ENCODE assay signal across 8 cellular contexts in genomic region chr11:123083623-123084029, GRCh38. TPM values are rescaled to one million over a fixed set of nuclear protein-coding genes. Genes with fewer than 3 reads are reported as not detected.
DNase-seq lines count a peak whose midpoint lies in the region; ATAC-seq and TF ChIP-seq lines count a peak whose summit lies in the region.

No MANE protein-coding gene starts in this region.

- H3K9me3 Mint-ChIP-seq in MCF 10A (ENCODE audit: unreplicated experiment) (no peaks in the 10 kb centered on the region), H9 (no peaks in the 10 kb centered on the region)

- H3K4me3 Mint-ChIP-seq in MCF 10A (ENCODE audit: unreplicated experiment) = no peak overlapping the region
- H3K4me3 Mint-ChIP-seq in H9 = no peak overlapping the region

- intact Hi-C loops in MCF 10A (cut with micrococcal nuclease) = no loop called here
- intact Hi-C loops in left colon (cut with DNase I, micrococcal nuclease) = no loop called here

- H3K14ac ChIP-seq in H9 (ENCODE audit: insufficient read depth, low read length) = no peak overlapping the region

- BruUV-seq in MCF 10A (replicated peaks; lab: Mats Ljungman, UMichigan) = no TSS peak

- H2BK120ac ChIP-seq in H9 (ENCODE audit: low read depth, low read length, poor library complexity, severe bottlenecking) = no peak overlapping the region

- in situ Hi-C loops in KBM-7 (cut with MboI; ENCODE audit: low pct_unique_long_range_greater_than_20kb, low sequenced_read_pairs) = no loop called here

- no peak overlapping the region for H4K5ac ChIP-seq in H9 (ENCODE audit: insufficient read length, low read depth, low read length)

- H3K9me3 ChIP-seq in H9 (ENCODE audit: control insufficient read depth, low read depth, low read length) = no peaks in the 10 kb centered on the region

- no peak overlapping the region for H3K4me3 ChIP-seq in AG09309 (ENCODE audit: control insufficient read depth, low read depth, low read length)

- H3K27ac Mint-ChIP-seq in MCF 10A (ENCODE audit: low read depth, unreplicated experiment) = peak overlapping the region; percentile 94
- peak overlapping the region in 1 of 3 experiments; percentile 50; a peak in 1 of 7 replicates for H3K27ac Mint-ChIP-seq in H9

- no peak overlapping the region for H3T11ph ChIP-seq in H9 (ENCODE audit: low read length)

- no peak overlapping the region for H2BK12ac ChIP-seq in H9 (ENCODE audit: insufficient read length, low read depth, low read length)

- TF ChIP-seq CTCF in AG09309 (IDR thresholded peaks at IDR 0.05; ENCODE audit: control insufficient read depth, insufficient read depth, low read depth, low read length, missing control alignments) (no peak), MCF 10A (IDR thresholded peaks at IDR 0.05; ENCODE audit: unreplicated experiment) (no peak), H9 (conservative IDR thresholded peaks at IDR 0.05) (no peak)

- POLR2A ChIA-PET in MCF 10A (lab: Yijun Ruan, JAX) = interaction anchor here (0.9 to 1.3 kb wide), 3 partner anchors 10 to 90 kb away, joined by 3 to 11 read pairs (median 3); partner anchors contain the start of gene HSPA8

- H2BK5ac ChIP-seq in H9 (ENCODE audit: insufficient read length, low read length) = no peak overlapping the region

- ATAC-seq in left colon (peak; percentile 93), GM19324 (IDR thresholded peaks at IDR 0.05; ENCODE audit: low FRiP score, unreplicated experiment) (no peak)

- no peak overlapping the region for H4K8ac ChIP-seq in H9 (replicated peaks; ENCODE audit: insufficient read length, low read depth, low read length)

- H3K9ac ChIP-seq in H9 (ENCODE audit: extremely low read depth, insufficient read length, low read length) = no peak overlapping the region

- no peak overlapping the region for H3K56ac ChIP-seq in H9 (ENCODE audit: insufficient read length, low read depth, low read length)

- no peaks in the 10 kb centered on the region for H4K20me1 ChIP-seq in H9 (ENCODE audit: control insufficient read depth, insufficient read depth, insufficient read length)

- H3K23ac ChIP-seq in H9 (ENCODE audit: insufficient read length, low read depth, low read length) = no peak overlapping the region

- no peak overlapping the region for H3K4ac ChIP-seq in H9 (ENCODE audit: low read depth, low read length)

- no peaks in the 10 kb centered on the region for H3K79me1 ChIP-seq in H9 (ENCODE audit: insufficient read depth, low read depth, low read length, poor library complexity, severe bottlenecking)

- H3K18ac ChIP-seq in H9 (ENCODE audit: insufficient read length, low read depth, low read length) = no peak overlapping the region

- WGBS in H9 (ENCODE audit: extremely low coverage, insufficient read length, low lambda C conversion rate) = no CpG with 5 or more reads among the region's 4 CpGs

- no peaks in the 10 kb centered on the region for H3K79me2 ChIP-seq in H9 (ENCODE audit: insufficient read depth, low read length)

- peak; percentile 89 for DNase-seq in AG09309 (ENCODE audit: low read depth)
- DNase-seq in KBM-7 = peak; percentile 74
- DNase-seq in T-helper 2 cell = peak in 4 of 5 experiments; percentile 30 to 85 (median 46)
- peak; percentile 97 for DNase-seq in MCF 10A (ENCODE audit: unreplicated experiment)
- peak; percentile 81 to 86 for DNase-seq in left colon
- peak; percentile 29 to 51 (median 50) for DNase-seq in stimulated activated CD4-positive, alpha-beta T cell treated with anti-CD3 and anti-CD28 coated beads, TNF-alpha, amount 100 ng/mL, for 1 hour (ENCODE audit: low read depth in 3 of 3, low spot score in 1 of 3)
- no peak for DNase-seq in H9

- H2AFZ ChIP-seq in H9 (ENCODE audit: low read length) = no peak overlapping the region

- no peaks in the 10 kb centered on the region for H3K4me1 ChIP-seq in H9 (ENCODE audit: insufficient read depth, low read length)

- peaks cover 9% of the 10 kb centered on the region for H3K4me1 Mint-ChIP-seq in MCF 10A (ENCODE audit: insufficient read depth, unreplicated experiment)
- H3K4me1 Mint-ChIP-seq in H9 = no peaks in the 10 kb centered on the region

- H3K36me3 Mint-ChIP-seq in MCF 10A (ENCODE audit: insufficient read depth, unreplicated experiment) (peaks cover 46% of the 10 kb centered on the region), H9 (ENCODE audit: insufficient read depth in 1 of 3, low read depth in 3 of 3) (peaks cover 7 to 12% (median 12%) of the 10 kb centered on the region in 3 experiments; a peak in 6 of 7 replicates)

- no peaks in the 10 kb centered on the region for H3K27me3 ChIP-seq in H9 (ENCODE audit: insufficient read depth, low read length)

- H2BK15ac ChIP-seq in H9 (ENCODE audit: low read depth, low read length) = no peak overlapping the region

- CTCF ChIA-PET in MCF 10A (lab: Yijun Ruan, JAX) = interaction anchor here (0.6 to 1.0 kb wide), 3 partner anchors 12 to 178 kb away, joined by 3 to 4 read pairs (median 3); no protein-coding TSS in a partner anchor

- no peak overlapping the region for H4K91ac ChIP-seq in H9 (ENCODE audit: insufficient read length, low read depth, low read length)

- no peak overlapping the region for H2BK20ac ChIP-seq in H9 (ENCODE audit: low read depth, low read length, poor library complexity, severe bottlenecking)

- no peaks in the 10 kb centered on the region for H3K23me2 ChIP-seq in H9 (ENCODE audit: insufficient read length, low read depth, low read length, poor library complexity, severe bottlenecking)

- H3K4me2 ChIP-seq in H9 (ENCODE audit: insufficient read depth, insufficient read length, low read length) = no peak overlapping the region

- H3K27me3 Mint-ChIP-seq in MCF 10A (ENCODE audit: insufficient read depth, unreplicated experiment) = no peaks in the 10 kb centered on the region
- H3K27me3 Mint-ChIP-seq in H9 (ENCODE audit: low read depth) = no peaks in the 10 kb centered on the region

- H3K27ac ChIP-seq in H9 (ENCODE audit: insufficient read length, low read depth, low read length) = no peak overlapping the region

- no peak overlapping the region for H2AK5ac ChIP-seq in H9 (ENCODE audit: insufficient read length, low read length)

RNA-seq across cellular contexts. Expression of gene HSPA8, which starts 21.7 kb away (rescaled TPM):
- total RNA-seq in MCF 10A (2022) = 443 and 568 TPM in 2 replicates
- 100 to 1,000 TPM; 553 to 705 TPM for total RNA-seq in left colon
- total RNA-seq in H9 (2021) = 2,142 and 2,160 TPM in 2 replicates
